In genomic region chr16:56946767-56947603, GRCh38 we compare ENCODE assay signal across 1 cellular context.
TF ChIP-seq lines count a peak whose summit lies in the region.

No MANE protein-coding gene starts in this region.

TF ChIP-seq in HepG2, 621 proteins besides CTCF, POLR2A, EP300 and RAD21 (continued from another document and continues in another):
- no peak for TF ChIP-seq BCL3 (CRISPR knock-in tag; IDR thresholded peaks at IDR 0.05)
- TF ChIP-seq, protein P1, sequence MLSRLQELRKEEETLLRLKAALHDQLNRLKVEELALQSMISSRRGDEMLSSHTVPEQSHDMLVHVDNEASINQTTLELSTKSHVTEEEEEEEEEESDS (CRISPR knock-in tag; IDR thresholded peaks at IDR 0.05; ENCODE audit: borderline replicate concordance): no peak
- TF ChIP-seq PRDM15 (CRISPR knock-in tag; IDR thresholded peaks at IDR 0.05): no peak
- TF ChIP-seq POLR2AphosphoS2 (IDR thresholded peaks at IDR 0.05; ENCODE audit: low read depth, low read length): peak; percentile 82
- TF ChIP-seq, protein P2, sequence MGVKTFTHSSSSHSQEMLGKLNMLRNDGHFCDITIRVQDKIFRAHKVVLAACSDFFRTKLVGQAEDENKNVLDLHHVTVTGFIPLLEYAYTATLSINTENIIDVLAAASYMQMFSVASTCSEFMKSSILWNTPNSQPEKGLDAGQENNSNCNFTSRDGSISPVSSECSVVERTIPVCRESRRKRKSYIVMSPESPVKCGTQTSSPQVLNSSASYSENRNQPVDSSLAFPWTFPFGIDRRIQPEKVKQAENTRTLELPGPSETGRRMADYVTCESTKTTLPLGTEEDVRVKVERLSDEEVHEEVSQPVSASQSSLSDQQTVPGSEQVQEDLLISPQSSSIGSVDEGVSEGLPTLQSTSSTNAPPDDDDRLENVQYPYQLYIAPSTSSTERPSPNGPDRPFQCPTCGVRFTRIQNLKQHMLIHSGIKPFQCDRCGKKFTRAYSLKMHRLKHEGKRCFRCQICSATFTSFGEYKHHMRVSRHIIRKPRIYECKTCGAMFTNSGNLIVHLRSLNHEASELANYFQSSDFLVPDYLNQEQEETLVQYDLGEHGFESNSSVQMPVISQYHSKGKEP (CRISPR knock-in tag; IDR thresholded peaks at IDR 0.05): no peak
- no peak for TF ChIP-seq GTF2F1 (IDR thresholded peaks at IDR 0.05; ENCODE audit: low read length)
- no peak for TF ChIP-seq ZBTB34 (CRISPR knock-in tag; IDR thresholded peaks at IDR 0.05)
- no peak for TF ChIP-seq ZNF83 (CRISPR knock-in tag; IDR thresholded peaks at IDR 0.05; ENCODE audit: borderline replicate concordance)
- 0 out of 2 replicates have a peak, but pooled peaks have one; percentile 53 for TF ChIP-seq ZSCAN21 (CRISPR knock-in tag; IDR thresholded peaks at IDR 0.05; ENCODE audit: borderline replicate concordance)
- no peak for TF ChIP-seq SNAI1 (CRISPR knock-in tag; IDR thresholded peaks at IDR 0.05; ENCODE audit: borderline replicate concordance)
- TF ChIP-seq STAT5B (CRISPR knock-in tag; IDR thresholded peaks at IDR 0.05): no peak
- TF ChIP-seq SMAD9 (CRISPR knock-in tag; IDR thresholded peaks at IDR 0.05): no peak
- TF ChIP-seq ZNF414 (CRISPR knock-in tag; IDR thresholded peaks at IDR 0.05): no peak
- no peak for TF ChIP-seq ZNF652 (CRISPR knock-in tag; IDR thresholded peaks at IDR 0.05; ENCODE audit: borderline replicate concordance, low read depth)
- no peak for TF ChIP-seq MXI1 (IDR thresholded peaks at IDR 0.05; ENCODE audit: borderline replicate concordance, low read depth, low read length)
- no peak for TF ChIP-seq ZNF441 (CRISPR knock-in tag; IDR thresholded peaks at IDR 0.05; ENCODE audit: borderline replicate concordance)
- TF ChIP-seq IRF2 (CRISPR knock-in tag; IDR thresholded peaks at IDR 0.05): no peak
- no peak for TF ChIP-seq HIVEP1 (CRISPR knock-in tag; IDR thresholded peaks at IDR 0.05)
- no peak for TF ChIP-seq ZNF20 (CRISPR knock-in tag; IDR thresholded peaks at IDR 0.05)
- no peak for TF ChIP-seq SRY (CRISPR knock-in tag; IDR thresholded peaks at IDR 0.05)
- no peak for TF ChIP-seq ZNF724P (CRISPR knock-in tag; IDR thresholded peaks at IDR 0.05; ENCODE audit: borderline replicate concordance)
- TF ChIP-seq ZNF703 (CRISPR knock-in tag; IDR thresholded peaks at IDR 0.05; ENCODE audit: borderline replicate concordance): no peak
- no peak for TF ChIP-seq ZBTB25 (CRISPR knock-in tag; IDR thresholded peaks at IDR 0.05)
- no peak for TF ChIP-seq THAP8 (CRISPR knock-in tag; IDR thresholded peaks at IDR 0.05; ENCODE audit: borderline replicate concordance)
- no peak for TF ChIP-seq KMT2B (CRISPR knock-in tag; IDR thresholded peaks at IDR 0.05)
- no peak for TF ChIP-seq ZNF75D (CRISPR knock-in tag; IDR thresholded peaks at IDR 0.05; ENCODE audit: borderline replicate concordance)
- TF ChIP-seq ZNF205 (CRISPR knock-in tag; IDR thresholded peaks at IDR 0.05): no peak
- TF ChIP-seq NCOA5 (CRISPR knock-in tag; IDR thresholded peaks at IDR 0.05): no peak
- TF ChIP-seq ZKSCAN1 (IDR thresholded peaks at IDR 0.05; ENCODE audit: low read length): no peak
- TF ChIP-seq, protein P3, sequence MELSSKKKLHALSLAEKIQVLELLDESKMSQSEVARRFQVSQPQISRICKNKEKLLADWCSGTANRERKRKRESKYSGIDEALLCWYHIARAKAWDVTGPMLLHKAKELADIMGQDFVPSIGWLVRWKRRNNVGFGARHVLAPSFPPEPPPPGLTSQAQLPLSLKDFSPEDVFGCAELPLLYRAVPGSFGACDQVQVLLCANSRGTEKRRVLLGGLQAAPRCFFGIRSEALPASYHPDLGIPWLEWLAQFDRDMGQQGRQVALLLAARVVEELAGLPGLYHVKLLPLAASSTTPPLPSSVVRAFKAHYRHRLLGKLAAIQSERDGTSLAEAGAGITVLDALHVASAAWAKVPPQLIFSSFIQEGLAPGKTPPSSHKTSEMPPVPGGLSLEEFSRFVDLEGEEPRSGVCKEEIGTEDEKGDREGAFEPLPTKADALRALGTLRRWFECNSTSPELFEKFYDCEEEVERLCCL (CRISPR knock-in tag; IDR thresholded peaks at IDR 0.05; ENCODE audit: borderline replicate concordance): no peak
- TF ChIP-seq PHF8 (CRISPR knock-in tag; IDR thresholded peaks at IDR 0.05): no peak
- no peak for TF ChIP-seq THAP7 (CRISPR knock-in tag; IDR thresholded peaks at IDR 0.05)
- no peak for TF ChIP-seq ZFP37 (CRISPR knock-in tag; IDR thresholded peaks at IDR 0.05; ENCODE audit: borderline replicate concordance)
- TF ChIP-seq MTERF4 (CRISPR knock-in tag; IDR thresholded peaks at IDR 0.05): no peak
- no peak for TF ChIP-seq NFIB (CRISPR knock-in tag; IDR thresholded peaks at IDR 0.05; ENCODE audit: borderline replicate concordance)
- no peak for TF ChIP-seq IKZF1 (IDR thresholded peaks at IDR 0.05)
- 0 out of 2 replicates have a peak, but pooled peaks have one; percentile 15 for TF ChIP-seq TSC22D2 (CRISPR knock-in tag; IDR thresholded peaks at IDR 0.05; ENCODE audit: borderline replicate concordance)
- no peak for TF ChIP-seq MIXL1 (CRISPR knock-in tag; IDR thresholded peaks at IDR 0.05)
- no peak for TF ChIP-seq U2AF1 (optimal IDR thresholded peaks at IDR 0.05; ENCODE audit: low read depth, low read length)
- no peak for TF ChIP-seq ZNF570 (CRISPR knock-in tag; IDR thresholded peaks at IDR 0.05; ENCODE audit: borderline replicate concordance)
- no peak for TF ChIP-seq REL (CRISPR knock-in tag; conservative IDR thresholded peaks at IDR 0.05)
- no peak for TF ChIP-seq ZNF383 (CRISPR knock-in tag; IDR thresholded peaks at IDR 0.05; ENCODE audit: borderline replicate concordance)
- TF ChIP-seq CCDC6 (CRISPR knock-in tag; IDR thresholded peaks at IDR 0.05): no peak
- TF ChIP-seq SP5 (CRISPR knock-in tag; IDR thresholded peaks at IDR 0.05; ENCODE audit: borderline replicate concordance, low read depth): no peak
- no peak for TF ChIP-seq ZKSCAN5 (CRISPR knock-in tag; IDR thresholded peaks at IDR 0.05)
- no peak for TF ChIP-seq PRDM10 (CRISPR knock-in tag; IDR thresholded peaks at IDR 0.05; ENCODE audit: low read depth)
- no peak for TF ChIP-seq ZNF746 (CRISPR knock-in tag; IDR thresholded peaks at IDR 0.05)
